In genomic region chr11:67873223-67873622, GRCh38 we compare ENCODE assay signal across 7 cellular contexts.
DNase-seq lines count a peak whose midpoint lies in the region.

No MANE protein-coding gene starts in this region.

- DNase-seq in D341Med (ENCODE audit: low spot score) (peak; percentile 15), DMS79 treated with DMSO at 0.1 percent for 48 hours (lab: John Stamatoyannopoulos, UW) (peak; percentile 78), NCI-H345 (lab: John Stamatoyannopoulos, UW) (peak; percentile 52), NCI-H524 (lab: John Stamatoyannopoulos, UW) (peak; percentile 88 to 94), NCI-H82 (lab: John Stamatoyannopoulos, UW) (peak; percentile 93), SHP77 treated with DMSO at 0.1 percent for 48 hours (lab: John Stamatoyannopoulos, UW) (peak; percentile 27), left kidney (ENCODE audit: low read depth, low spot score) (peak; percentile 40)

Comparison
In these comparisons a context has a peak if more than half of its experiments do, and no peak if none do; other contexts are left out.
1. Peak in every context shown above with its lines: DNase-seq.
2. DNase-seq: peak in every context shown above with its lines; median percentile 93 in NCI-H82; 91 in NCI-H524; 78 in DMS79 treated with DMSO at 0.1 percent for 48 hours; 52 in NCI-H345; 40 in left kidney; 27 in SHP77 treated with DMSO at 0.1 percent for 48 hours; 15 in D341Med.